Comparison of ENCODE assay signal across 1 cellular context in genomic region chr9:137129456-137130175, GRCh38.
A peak's percentile ranks its signal among the peaks of the same experiment; 100 is the strongest.
TF ChIP-seq lines count a peak whose summit lies in the region.

No MANE protein-coding gene starts in this region.

TF ChIP-seq in K562, 482 proteins besides CTCF, POLR2A, EP300 and RAD21 (continued from another document and continues in another):
- TF ChIP-seq ZBTB43 (CRISPR knock-in tag; IDR thresholded peaks at IDR 0.05), result no peak
- peak; percentile 100 for TF ChIP-seq HNRNPLL (IDR thresholded peaks at IDR 0.05; ENCODE audit: low read depth, low read length, poor library complexity, severe bottlenecking)
- no peak for TF ChIP-seq BACH1 (tag; IDR thresholded peaks at IDR 0.05)
- TF ChIP-seq RREB1 (CRISPR knock-in tag; IDR thresholded peaks at IDR 0.05), result 0 out of 2 replicates have a peak, but pooled peaks have one; percentile 26
- TF ChIP-seq MAZ (CRISPR knock-in tag; conservative IDR thresholded peaks at IDR 0.05 in 1 of 2, IDR thresholded peaks at IDR 0.05 in 1 of 2), result peak in 1 of 2 experiments; percentile 79; a peak in 3 of 4 replicates
- TF ChIP-seq ATF1 (CRISPR knock-in tag; IDR thresholded peaks at IDR 0.05), result peak; percentile 22; the same call in 1 of the 2 replicates
- peak; percentile 70 for TF ChIP-seq ATF1 (tag; IDR thresholded peaks at IDR 0.05)
- no peak for TF ChIP-seq ZNF274 (IDR thresholded peaks at IDR 0.05; ENCODE audit: borderline replicate concordance, low read depth, low read length)
- TF ChIP-seq THAP7 (CRISPR knock-in tag; IDR thresholded peaks at IDR 0.05), result no peak
- no peak for TF ChIP-seq ZBTB26 (CRISPR knock-in tag; IDR thresholded peaks at IDR 0.05)
- no peak for TF ChIP-seq FOSL1 (tag; conservative IDR thresholded peaks at IDR 0.05)
- no peak for TF ChIP-seq ZNF384 (IDR thresholded peaks at IDR 0.05; ENCODE audit: low read depth, low read length)
- peak; percentile 36; the same call in 1 of the 2 replicates for TF ChIP-seq ZNF589 (CRISPR knock-in tag; IDR thresholded peaks at IDR 0.05; ENCODE audit: low read depth)
- no peak for TF ChIP-seq PKNOX1 (IDR thresholded peaks at IDR 0.05)
- TF ChIP-seq NFE2 (IDR thresholded peaks at IDR 0.05; ENCODE audit: low read depth), result no peak
- no peak for TF ChIP-seq RUNX1 (IDR thresholded peaks at IDR 0.05; ENCODE audit: low read depth)
- TF ChIP-seq ZNF668 (CRISPR knock-in tag; IDR thresholded peaks at IDR 0.05), result no peak
- no peak for TF ChIP-seq BCOR (IDR thresholded peaks at IDR 0.05)
- TF ChIP-seq PHF8 (IDR thresholded peaks at IDR 0.05; ENCODE audit: borderline replicate concordance, low read length), result peak; percentile 71; the same call in 1 of the 2 replicates
- TF ChIP-seq ZBTB33 (CRISPR knock-in tag; IDR thresholded peaks at IDR 0.05), result no peak
- TF ChIP-seq NFE2L1 (tag; IDR thresholded peaks at IDR 0.05; ENCODE audit: borderline replicate concordance, low read depth), result no peak
- TF ChIP-seq TCF7 (IDR thresholded peaks at IDR 0.05; ENCODE audit: borderline replicate concordance), result no peak
- TF ChIP-seq SNAPC5 (CRISPR knock-in tag; IDR thresholded peaks at IDR 0.05), result no peak
- TF ChIP-seq ZSCAN29 (IDR thresholded peaks at IDR 0.05), result no peak
- TF ChIP-seq CEBPZ (IDR thresholded peaks at IDR 0.05; ENCODE audit: borderline replicate concordance, low read depth, low read length), result no peak
- TF ChIP-seq PYGO2 (tag; IDR thresholded peaks at IDR 0.05), result no peak
- no peak for TF ChIP-seq ZNF197 (CRISPR knock-in tag; IDR thresholded peaks at IDR 0.05; ENCODE audit: low read depth)
- TF ChIP-seq DNMT1 (IDR thresholded peaks at IDR 0.05), result no peak
- no peak for TF ChIP-seq THRB (CRISPR knock-in tag; conservative IDR thresholded peaks at IDR 0.05)
- TF ChIP-seq POLR2AphosphoS2 (IDR thresholded peaks at IDR 0.05; ENCODE audit: low read length), result no peak
- TF ChIP-seq SOX6 (IDR thresholded peaks at IDR 0.05), result no peak
- no peak for TF ChIP-seq ZNF764 (CRISPR knock-in tag; IDR thresholded peaks at IDR 0.05; ENCODE audit: low read depth)
- TF ChIP-seq RCOR1 (IDR thresholded peaks at IDR 0.05; ENCODE audit: borderline replicate concordance in 1 of 2, low read depth in 2 of 2, low read length in 2 of 2), result no peak
- no peak for TF ChIP-seq ZNF79 (CRISPR knock-in tag; IDR thresholded peaks at IDR 0.05; ENCODE audit: low read depth)
- TF ChIP-seq SNRNP70 (optimal IDR thresholded peaks at IDR 0.05; ENCODE audit: low read depth, low read length), result no peak
- TF ChIP-seq PREB (CRISPR knock-in tag; IDR thresholded peaks at IDR 0.05), result no peak
- peak; percentile 41; the same call in 1 of the 2 replicates for TF ChIP-seq JUND (IDR thresholded peaks at IDR 0.05; ENCODE audit: borderline replicate concordance, low read depth, low read length)
- no peak; the same call in 2 of the 3 replicates for TF ChIP-seq JUND (tag; IDR thresholded peaks at IDR 0.05; ENCODE audit: borderline replicate concordance, low read depth, low read length)
- TF ChIP-seq CBX5 (IDR thresholded peaks at IDR 0.05; ENCODE audit: borderline replicate concordance, low read depth), result no peak
